ENCODE assay signal across 13 cellular contexts in the genomic region with DNA sequence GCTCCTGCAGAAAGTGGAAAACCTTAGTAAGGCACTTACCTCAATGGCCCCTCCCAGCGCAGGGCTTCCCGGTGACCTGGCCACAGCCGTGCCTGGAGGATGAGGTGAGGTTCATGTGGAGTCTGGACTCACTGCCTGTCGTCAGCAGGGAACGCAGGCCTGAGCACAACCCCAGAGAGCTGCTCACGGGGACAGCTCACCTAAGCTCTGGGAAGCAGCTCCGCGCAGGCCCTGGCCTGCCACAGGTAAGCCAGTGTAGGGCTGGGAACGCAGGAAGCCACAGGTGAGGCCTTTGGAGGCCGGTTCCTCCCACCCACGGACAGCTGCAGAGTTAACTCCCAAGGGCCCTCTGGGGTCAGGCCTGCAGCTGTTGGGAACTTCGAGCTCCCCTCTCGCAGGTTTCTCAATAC. TPM values are rescaled to one million over a fixed set of nuclear protein-coding genes. Genes with fewer than 3 reads are reported as not detected.
DNase-seq lines count a peak whose midpoint lies in the region; ATAC-seq, FAIRE-seq and TF ChIP-seq lines count a peak whose summit lies in the region.
"Had no signal": no experiment of that assay in that cellular context is flagged by ENCODE, and none has a peak within 500 bp of the region (broad histone marks: within the 10 kb centered on the region; RNA-seq: fewer than 3 reads in every experiment).

No MANE protein-coding gene starts in this region.

- RAD21 ChIA-PET in HCT116 (lab: Charles Lee; ENCODE audit: low non-redundant PET in 1 of 2, low total read pairs in 2 of 2, uncharacterized antibody in 2 of 2, unreplicated experiment in 2 of 2), result no interaction called here

- intact Hi-C loops in HCT116 (cut with micrococcal nuclease), result no loop called here

- no peak for TF ChIP-seq POLR2A in HCT116 (IDR thresholded peaks at IDR 0.05; ENCODE audit: borderline replicate concordance, extremely low read depth, insufficient read depth, insufficient read length)

- H3K9me3 ChIP-seq in BLaER1 treated with 17β-estradiol and CSF1 and Interleukin-3, amounts not matched to agents 10 nM and 100 nM (replicated peaks in 1 of 11), result no peaks in the 10 kb centered on the region
- H3K9me3 ChIP-seq in HCT116 (ENCODE audit: control insufficient read depth in 1 of 2, insufficient read depth in 1 of 2, low read depth in 1 of 2, low read length in 2 of 2), result no peaks in the 10 kb centered on the region
- H3K9me3 ChIP-seq: colonic mucosa, SJSA1 had no signal

- no peak for FAIRE-seq in D721Med (lab: Jason Lieb, UNC)

- POLR2A ChIA-PET in HCT116 (lab: Charles Lee) (no interaction called here), WTC11 (lab: Charles Lee) (no interaction called here)

- peaks cover 50 to 61% (median 57%) of the 10 kb centered on the region in 11 experiments for H3K36me3 ChIP-seq in BLaER1 treated with 17β-estradiol and CSF1 and Interleukin-3, amounts not matched to agents 10 nM and 100 nM
- H3K36me3 ChIP-seq in HCT116 (ENCODE audit: control insufficient read depth in 1 of 2, insufficient read depth in 2 of 2, low read length in 2 of 2), result peaks cover 26 to 28% of the 10 kb centered on the region in 2 experiments; a peak in 3 of 4 replicates

- H3K9me3 Mint-ChIP-seq in WTC11 (no peaks in the 10 kb centered on the region), memory B cell (no peaks in the 10 kb centered on the region)
- H3K9me3 Mint-ChIP-seq: CD4-positive, CD25-positive, alpha-beta regulatory T cell had no signal

- H4K20me1 ChIP-seq in BLaER1 treated with 17β-estradiol and CSF1 and Interleukin-3, amounts not matched to agents 10 nM and 100 nM, result peaks cover 0 to 53% (median 37%) of the 10 kb centered on the region in 11 experiments; a peak in 15 of 22 replicates
- H4K20me1 ChIP-seq in HCT116 (ENCODE audit: insufficient read depth), result no peaks in the 10 kb centered on the region

- TF ChIP-seq RAD21 in HCT116 (IDR thresholded peaks at IDR 0.05; ENCODE audit: low read depth), result no peak

- H2AFZ ChIP-seq in HCT116 (ENCODE audit: low read depth, low read length, poor library complexity, severe bottlenecking), result no peak overlapping the region

- BruUV-seq in HCT116 (replicated peaks; lab: Mats Ljungman, UMichigan), result no TSS peak

- CTCF ChIA-PET in HCT116 (lab: Charles Lee), result no interaction called here
- CTCF ChIA-PET in WTC11 (lab: Charles Lee), result interaction anchor here (0.6 to 1.0 kb wide), 2 partner anchors 60 to 79 kb away, joined by 3 to 7 read pairs; a partner anchor contains a TSS

- peak overlapping the region in 1 of 10 experiments; percentile 1; a peak in 1 of 20 replicates for H3K4me3 ChIP-seq in BLaER1 treated with 17β-estradiol and CSF1 and Interleukin-3, amounts not matched to agents 10 nM and 100 nM
- H3K4me3 ChIP-seq in HCT116 (replicated peaks in 1 of 2; ENCODE audit: low read depth in 1 of 2, low read length in 2 of 2), result no peak overlapping the region
- H3K4me3 ChIP-seq: colonic mucosa, SJSA1 had no signal

- peak overlapping the region in 8 of 11 experiments; percentile 10 to 72 (median 58); a peak in 10 of 22 replicates for H3K9ac ChIP-seq in BLaER1 treated with 17β-estradiol and CSF1 and Interleukin-3, amounts not matched to agents 10 nM and 100 nM
- H3K9ac ChIP-seq in HCT116 (ENCODE audit: low read length), result no peak overlapping the region

- H3K27ac ChIP-seq in BLaER1 treated with 17β-estradiol and CSF1 and Interleukin-3, amounts not matched to agents 10 nM and 100 nM, result peak overlapping the region in 8 of 11 experiments; percentile 29 to 79 (median 65); a peak in 13 of 22 replicates
- no peak overlapping the region for H3K27ac ChIP-seq in HCT116 (ENCODE audit: low read depth, low read length)
- H3K27ac ChIP-seq: colonic mucosa, SJSA1 had no signal

- H3K27me3 Mint-ChIP-seq in WTC11 (ENCODE audit: low read depth) (no peaks in the 10 kb centered on the region), memory B cell (no peaks in the 10 kb centered on the region)
- H3K27me3 Mint-ChIP-seq: CD4-positive, CD25-positive, alpha-beta regulatory T cell had no signal

- no peak for TF ChIP-seq CTCF in HCT116 (IDR thresholded peaks at IDR 0.05 in 2 of 3, conservative IDR thresholded peaks at IDR 0.05 in 1 of 3; ENCODE audit: borderline replicate concordance in 1 of 3, insufficient read depth in 1 of 3, low read depth in 2 of 3, low read length in 2 of 3)
- no peak for TF ChIP-seq CTCF in WTC11 (IDR thresholded peaks at IDR 0.05)
- TF ChIP-seq CTCF in D721Med (IDR thresholded peaks at IDR 0.05; ENCODE audit: insufficient read depth, missing control alignments), result no peak

- H3K79me2 ChIP-seq in HCT116 (ENCODE audit: insufficient read depth, low read length), result peaks cover 8% of the 10 kb centered on the region; the same call in 1 of the 2 replicates

- peak; percentile 13; the same call in 1 of the 2 replicates for ATAC-seq in HCT116
- peak; percentile 27 for ATAC-seq in WTC11
- ATAC-seq in memory B cell (ENCODE audit: low read depth), result no peak
- no peak for ATAC-seq in HG03565 (IDR thresholded peaks at IDR 0.05; ENCODE audit: unreplicated experiment)

- DNase-seq in HCT116 (ENCODE audit: low read depth, low spot score) (no peak), WTC11 (ENCODE audit: low spot score) (no peak), memory B cell (ENCODE audit: low spot score in 2 of 2) (no peak), D721Med (ENCODE audit: insufficient read length, low spot score) (no peak), NCI-H187 treated with DMSO at 0.1 percent for 48 hours (lab: John Stamatoyannopoulos, UW) (no peak)
- no peak for DNase-seq in activated CD4-positive, alpha-beta T cell treated with anti-CD3 and anti-CD28 coated beads, Interleukin-2, amount 50 U/mL, for 4 hours
- DNase-seq: activated CD8-positive, alpha-beta memory T cell treated with anti-CD3 and anti-CD28 coated beads, Interleukin-2, amount 50 U/mL, for 48 hours; CD4-positive, CD25-positive, alpha-beta regulatory T cell; colonic mucosa; MV-4-11 had no signal

- H3K4me3 Mint-ChIP-seq in WTC11 (no peak overlapping the region), memory B cell (no peak overlapping the region)
- H3K4me3 Mint-ChIP-seq: CD4-positive, CD25-positive, alpha-beta regulatory T cell had no signal

- H3K36me3 Mint-ChIP-seq in WTC11 (peaks cover 29% of the 10 kb centered on the region), memory B cell (peaks cover 8% of the 10 kb centered on the region)

- peaks cover 79 to 84% (median 82%) of the 10 kb centered on the region in 10 experiments for H3K4me1 ChIP-seq in BLaER1 treated with 17β-estradiol and CSF1 and Interleukin-3, amounts not matched to agents 10 nM and 100 nM
- H3K4me1 ChIP-seq in HCT116 (ENCODE audit: control insufficient read depth in 1 of 2, insufficient read depth in 2 of 2, low read length in 2 of 2), result no peaks in the 10 kb centered on the region
- H3K4me1 ChIP-seq: colonic mucosa had no signal

- peak overlapping the region; percentile 28 to 97 (median 85); a peak in 21 of 22 replicates for H3K4me2 ChIP-seq in BLaER1 treated with 17β-estradiol and CSF1 and Interleukin-3, amounts not matched to agents 10 nM and 100 nM
- no peak overlapping the region for H3K4me2 ChIP-seq in HCT116 (ENCODE audit: low read length)

- no peaks in the 10 kb centered on the region for H3K27me3 ChIP-seq in BLaER1 treated with 17β-estradiol and CSF1 and Interleukin-3, amounts not matched to agents 10 nM and 100 nM
- no peaks in the 10 kb centered on the region for H3K27me3 ChIP-seq in HCT116 (ENCODE audit: insufficient read depth, low read length)
- H3K27me3 ChIP-seq: colonic mucosa, SJSA1 had no signal

- no peaks in the 10 kb centered on the region for H3K4me1 Mint-ChIP-seq in WTC11
- H3K4me1 Mint-ChIP-seq in memory B cell, result peaks cover 5% of the 10 kb centered on the region

- no peak overlapping the region for H3K27ac Mint-ChIP-seq in WTC11
- H3K27ac Mint-ChIP-seq in memory B cell, result peak overlapping the region; percentile 77
- H3K27ac Mint-ChIP-seq: CD4-positive, CD25-positive, alpha-beta regulatory T cell had no signal

- H3K9me2 ChIP-seq in HCT116 (ENCODE audit: insufficient read depth), result no peaks in the 10 kb centered on the region

TF ChIP-seq in HCT116, 20 proteins besides CTCF, POLR2A, EP300 and RAD21:
- TF ChIP-seq ELF1 (IDR thresholded peaks at IDR 0.05; ENCODE audit: borderline replicate concordance, low read depth) (no peak), SRF (IDR thresholded peaks at IDR 0.05; ENCODE audit: low read depth) (no peak), CBX3 (IDR thresholded peaks at IDR 0.05; ENCODE audit: low read depth) (no peak), SP1 (IDR thresholded peaks at IDR 0.05; ENCODE audit: low read depth) (no peak), JUND (IDR thresholded peaks at IDR 0.05) (no peak), EZH2phosphoT487 (IDR thresholded peaks at IDR 0.05; ENCODE audit: borderline replicate concordance) (no peak), SIN3A (IDR thresholded peaks at IDR 0.05; ENCODE audit: low read depth) (no peak)
- TF ChIP-seq, protein P1, sequence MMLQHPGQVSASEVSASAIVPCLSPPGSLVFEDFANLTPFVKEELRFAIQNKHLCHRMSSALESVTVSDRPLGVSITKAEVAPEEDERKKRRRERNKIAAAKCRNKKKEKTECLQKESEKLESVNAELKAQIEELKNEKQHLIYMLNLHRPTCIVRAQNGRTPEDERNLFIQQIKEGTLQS (IDR thresholded peaks at IDR 0.05), result no peak

TF ChIP-seq in WTC11, 78 proteins besides CTCF, POLR2A, EP300 and RAD21:
- TF ChIP-seq, protein P2, sequence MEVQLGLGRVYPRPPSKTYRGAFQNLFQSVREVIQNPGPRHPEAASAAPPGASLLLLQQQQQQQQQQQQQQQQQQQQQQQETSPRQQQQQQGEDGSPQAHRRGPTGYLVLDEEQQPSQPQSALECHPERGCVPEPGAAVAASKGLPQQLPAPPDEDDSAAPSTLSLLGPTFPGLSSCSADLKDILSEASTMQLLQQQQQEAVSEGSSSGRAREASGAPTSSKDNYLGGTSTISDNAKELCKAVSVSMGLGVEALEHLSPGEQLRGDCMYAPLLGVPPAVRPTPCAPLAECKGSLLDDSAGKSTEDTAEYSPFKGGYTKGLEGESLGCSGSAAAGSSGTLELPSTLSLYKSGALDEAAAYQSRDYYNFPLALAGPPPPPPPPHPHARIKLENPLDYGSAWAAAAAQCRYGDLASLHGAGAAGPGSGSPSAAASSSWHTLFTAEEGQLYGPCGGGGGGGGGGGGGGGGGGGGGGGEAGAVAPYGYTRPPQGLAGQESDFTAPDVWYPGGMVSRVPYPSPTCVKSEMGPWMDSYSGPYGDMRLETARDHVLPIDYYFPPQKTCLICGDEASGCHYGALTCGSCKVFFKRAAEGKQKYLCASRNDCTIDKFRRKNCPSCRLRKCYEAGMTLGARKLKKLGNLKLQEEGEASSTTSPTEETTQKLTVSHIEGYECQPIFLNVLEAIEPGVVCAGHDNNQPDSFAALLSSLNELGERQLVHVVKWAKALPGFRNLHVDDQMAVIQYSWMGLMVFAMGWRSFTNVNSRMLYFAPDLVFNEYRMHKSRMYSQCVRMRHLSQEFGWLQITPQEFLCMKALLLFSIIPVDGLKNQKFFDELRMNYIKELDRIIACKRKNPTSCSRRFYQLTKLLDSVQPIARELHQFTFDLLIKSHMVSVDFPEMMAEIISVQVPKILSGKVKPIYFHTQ (CRISPR knock-in tag; IDR thresholded peaks at IDR 0.05), result no peak
- TF ChIP-seq MXD4 (CRISPR knock-in tag; IDR thresholded peaks at IDR 0.05; ENCODE audit: borderline replicate concordance), result no peak

RNA-seq across cellular contexts. Expression of a gene that starts 32.8 kb away (rescaled TPM):
- total RNA-seq in HCT116 (2021; ENCODE audit: unreplicated experiment) (55.9 TPM), WTC11 (2021) (82.8 to 93.4 TPM (median 87.0 TPM) in 3 replicates)
- polyA plus RNA-seq in HCT116 (2012), result 25.3 and 33.6 TPM in 2 replicates

Comparison
In these comparisons a context has a peak if more than half of its experiments do, and no peak if none do; other contexts are left out.
1. ATAC-seq: peak in HCT116 (single experiment) and WTC11 (single experiment); none in memory B cell (single experiment) and HG03565 (single experiment).